ENCODE assay signal across 28 cellular contexts in the genomic region with DNA sequence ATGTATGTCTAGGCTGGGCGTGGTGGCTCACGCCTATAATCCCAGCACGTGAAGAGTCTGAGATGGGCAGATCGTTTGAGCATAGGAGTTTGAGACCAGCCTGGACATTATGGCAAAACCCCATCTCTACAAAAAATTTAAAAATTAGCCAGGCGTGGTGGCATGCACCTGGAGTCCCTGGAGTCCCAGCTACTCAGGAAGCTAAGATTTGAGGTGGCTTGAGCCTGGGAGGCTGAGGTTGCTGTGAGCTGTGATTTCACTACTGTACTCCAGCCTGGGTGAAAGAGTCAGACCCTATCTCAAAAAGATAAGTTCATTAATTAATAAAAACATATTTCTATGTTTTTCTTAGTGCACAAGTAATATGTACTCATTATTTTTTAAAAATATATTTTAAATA.
"Had no signal": no experiment of that assay in that cellular context is flagged by ENCODE, and none has a peak within 500 bp of the region (broad histone marks: within the 10 kb centered on the region; RNA-seq: fewer than 3 reads in every experiment).

No MANE protein-coding gene starts in this region.

- H3K27ac ChIP-seq: colonic mucosa, epithelial cell of prostate, gastrocnemius medialis, hepatocyte, ovary, right lobe of liver, stomach, thyroid gland, vagina had no signal

- H3K27ac Mint-ChIP-seq: dendritic cell treated with granulocyte-macrophage colony-stimulating factor and Interleukin-4, amounts not matched to agents 40 ng/mL and 50 ng/mL, for 4 days; endodermal cell; naive thymus-derived CD8-positive, alpha-beta T cell; nephron progenitor cell had no signal

- H3K27me3 Mint-ChIP-seq: dendritic cell treated with granulocyte-macrophage colony-stimulating factor and Interleukin-4, amounts not matched to agents 40 ng/mL and 50 ng/mL, for 4 days; naive thymus-derived CD8-positive, alpha-beta T cell had no signal

- H3K9me3 Mint-ChIP-seq: endodermal cell, nephron progenitor cell had no signal

- H3K4me3 ChIP-seq: colonic mucosa, gastrocnemius medialis, hepatocyte, ovary, right lobe of liver, stomach, thyroid gland, vagina had no signal

- H3K9me3 ChIP-seq: colonic mucosa, gastrocnemius medialis, ovary, right lobe of liver, stomach, thyroid gland, vagina had no signal

- H3K4me2 ChIP-seq: hepatocyte had no signal

- ATAC-seq: esophagus mucosa; gastrocnemius medialis; left lobe of liver; naive thymus-derived CD8-positive, alpha-beta T cell; right lobe of liver had no signal

- H3K36me3 ChIP-seq: colonic mucosa, gastrocnemius medialis, ovary, right lobe of liver, stomach, thyroid gland, vagina had no signal

- H3K4me1 ChIP-seq: colonic mucosa, gastrocnemius medialis, right lobe of liver, stomach, thyroid gland had no signal

- H2AFZ ChIP-seq: hepatocyte had no signal

- DNase-seq: colonic mucosa; effector CD8-positive, alpha-beta T cell; endodermal cell; foreskin fibroblast; gastrocnemius medialis; head of caudate nucleus; kidney; mesendoderm; midbrain; naive thymus-derived CD8-positive, alpha-beta T cell; nephron progenitor cell; occipital lobe; ovary; posterior cingulate gyrus; right lobe of liver; small intestine; stimulated activated CD4-positive, alpha-beta T cell treated with anti-CD3 and anti-CD28 coated beads, Interleukin-15, amount 100 ng/mL, for 24 hours; stimulated activated CD4-positive, alpha-beta T cell treated with anti-CD3 and anti-CD28 coated beads, Interleukin-2, amount 100 ng/mL, for 48 hours; stimulated activated naive CD4-positive, alpha-beta T cell treated with Interleukin-2 at 50 U/mL for 16 hours; stomach; thyroid gland; trophoblast cell had no signal

- H3K4me3 Mint-ChIP-seq: dendritic cell treated with granulocyte-macrophage colony-stimulating factor and Interleukin-4, amounts not matched to agents 40 ng/mL and 50 ng/mL, for 4 days; endodermal cell; naive thymus-derived CD8-positive, alpha-beta T cell; nephron progenitor cell had no signal

- H3K79me2 ChIP-seq: hepatocyte had no signal

- H3K36me3 Mint-ChIP-seq: naive thymus-derived CD8-positive, alpha-beta T cell had no signal

- H3K4me1 Mint-ChIP-seq: nephron progenitor cell had no signal

- H3K27me3 ChIP-seq: colonic mucosa, gastrocnemius medialis, hepatocyte, ovary, right lobe of liver, stomach, thyroid gland, vagina had no signal
